Comparison of ENCODE assay signal across 8 cellular contexts in genomic region chr18:55138401-55138800, GRCh38.
"Had no signal": no experiment of that assay in that cellular context is flagged by ENCODE, and none has a peak within 500 bp of the region (broad histone marks: within the 10 kb centered on the region; RNA-seq: fewer than 3 reads in every experiment).

No MANE protein-coding gene starts in this region.

- H3K4me3 ChIP-seq: GM23248, GM23338, HAP-1 had no signal

- H3K4me1 ChIP-seq: HAP-1 had no signal

- H3K36me3 ChIP-seq: HAP-1 had no signal

- DNase-seq: GM23248, GOT3, H7, H9, HCEC 1CT, HFFc6 had no signal

- H3K27ac ChIP-seq: GM23248 had no signal

- H3K4me2 ChIP-seq: GM23338 had no signal

- H2AFZ ChIP-seq: GM23248, GM23338 had no signal

- H3K9ac ChIP-seq: GM23248 had no signal

- H3K9me3 ChIP-seq: HAP-1 had no signal
